9 cellular contexts compared by ENCODE assay signal in the genomic region with DNA sequence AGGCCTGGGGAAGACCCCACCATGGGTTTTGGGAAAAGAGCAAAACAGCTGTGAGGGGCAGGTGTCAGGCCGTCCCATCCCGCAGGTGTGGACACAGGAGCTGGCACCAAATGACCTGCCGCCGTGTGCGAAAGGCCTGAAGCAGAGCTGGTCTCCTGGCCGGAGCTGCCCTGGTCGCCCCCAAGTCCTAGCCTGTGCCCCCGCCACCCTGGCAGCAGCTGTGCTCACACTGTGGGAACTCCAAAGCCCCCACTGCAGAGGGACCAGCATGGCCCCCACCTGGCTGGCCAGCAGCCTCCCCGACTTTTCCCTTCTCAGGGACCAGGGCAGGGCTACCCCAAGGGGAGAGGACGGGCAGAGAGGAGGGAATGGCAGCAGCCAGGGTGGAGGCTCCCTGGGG.
"Had no signal": no experiment of that assay in that cellular context is flagged by ENCODE, and none has a peak within 500 bp of the region (broad histone marks: within the 10 kb centered on the region; RNA-seq: fewer than 3 reads in every experiment).

No MANE protein-coding gene starts in this region.

- H3K4me1 ChIP-seq: HAP-1 had no signal

- H2AFZ ChIP-seq: GM23338 had no signal

- H3K36me3 ChIP-seq: HAP-1 had no signal

- H3K4me2 ChIP-seq: GM23338 had no signal

- FAIRE-seq: HTR-8/SVneo, K562 had no signal

- H3K4me3 ChIP-seq: GM23338, HAP-1, K562 had no signal

- H3K9me3 ChIP-seq: HAP-1 had no signal

- ATAC-seq: GM23338, HCT116 had no signal

- DNase-seq: HFFc6, IMR-90, Kasumi-1, KG1 had no signal
